9 cellular contexts compared by ENCODE assay signal in genomic region chr19:51691122-51692064, GRCh38. TPM values are rescaled to one million over a fixed set of nuclear protein-coding genes. Genes with fewer than 3 reads are reported as not detected.
DNase-seq lines count a peak whose midpoint lies in the region; ATAC-seq, FAIRE-seq and TF ChIP-seq lines count a peak whose summit lies in the region.
"Had no signal": no experiment of that assay in that cellular context is flagged by ENCODE, and none has a peak within 500 bp of the region (broad histone marks: within the 10 kb centered on the region; RNA-seq: fewer than 3 reads in every experiment).

No MANE protein-coding gene starts in this region.

- H4K91ac ChIP-seq in mesenchymal stem cell (ENCODE audit: low read length), result peak overlapping the region; percentile 8

- DNase-seq in breast epithelium (ENCODE audit: low spot score in 2 of 2), result no peak
- DNase-seq in mesenchymal stem cell, result peak; percentile 67
- DNase-seq in GOT3 (lab: John Stamatoyannopoulos, UW), result no peak
- DNase-seq in small intestine, result no peak

- H3K9me3 ChIP-seq in BLaER1 (no peaks in the 10 kb centered on the region), KOPT-K1 (ENCODE audit: insufficient read depth, low read length, poor library complexity, severe bottlenecking) (no peaks in the 10 kb centered on the region), breast epithelium (no peaks in the 10 kb centered on the region), mesenchymal stem cell (ENCODE audit: control insufficient read depth, low read length) (no peaks in the 10 kb centered on the region), small intestine (ENCODE audit: control insufficient read depth, low read depth) (no peaks in the 10 kb centered on the region)

- ATAC-seq in HG03025 (IDR thresholded peaks at IDR 0.05; ENCODE audit: low FRiP score, unreplicated experiment), result no peak

- no peak for FAIRE-seq in small intestine (lab: Jason Lieb, UNC)
- FAIRE-seq: islet of Langerhans had no signal

- H3K4me3 ChIP-seq in BLaER1, result peak overlapping the region; percentile 79
- peak overlapping the region; percentile 90 to 100 (median 93) for H3K4me3 ChIP-seq in breast epithelium
- peak overlapping the region; percentile 72 to 98 for H3K4me3 ChIP-seq in mesenchymal stem cell (ENCODE audit: insufficient read depth in 1 of 2, low read depth in 1 of 2, low read length in 2 of 2)
- H3K4me3 ChIP-seq in urinary bladder (ENCODE audit: low read depth, low read length), result peak overlapping the region; percentile 92
- H3K4me3 ChIP-seq in small intestine (ENCODE audit: low read depth in 1 of 2, low read length in 2 of 2), result no peak overlapping the region

- H3K14ac ChIP-seq in mesenchymal stem cell (ENCODE audit: low read length in 2 of 2), result peak overlapping the region in 1 of 2 experiments; percentile 38

- H3K27me3 ChIP-seq in BLaER1 (no peaks in the 10 kb centered on the region), breast epithelium (no peaks in the 10 kb centered on the region), mesenchymal stem cell (ENCODE audit: control insufficient read depth in 1 of 2, insufficient read depth in 1 of 2, low read length in 2 of 2) (no peaks in the 10 kb centered on the region), small intestine (ENCODE audit: control insufficient read depth in 2 of 2, insufficient read depth in 2 of 2, low read length in 2 of 2) (no peaks in the 10 kb centered on the region)

- no peak overlapping the region for H4K8ac ChIP-seq in mesenchymal stem cell (ENCODE audit: low read length)

- H3K4ac ChIP-seq in mesenchymal stem cell (ENCODE audit: low read depth in 1 of 2, low read length in 2 of 2), result peak overlapping the region in 1 of 2 experiments; percentile 34

- H3K4me2 ChIP-seq in BLaER1 (peak overlapping the region; percentile 96), mesenchymal stem cell (ENCODE audit: low read length, poor library complexity, severe bottlenecking) (peak overlapping the region; percentile 84)

- peak overlapping the region in 1 of 2 experiments; percentile 67 for H3K18ac ChIP-seq in mesenchymal stem cell (ENCODE audit: low read depth in 1 of 2, low read length in 2 of 2)

- no peak overlapping the region for H2BK15ac ChIP-seq in mesenchymal stem cell (ENCODE audit: low read depth, poor library complexity, severe bottlenecking)

- peak overlapping the region; percentile 23 for H2BK5ac ChIP-seq in mesenchymal stem cell (ENCODE audit: low read depth, low read length, poor library complexity, severe bottlenecking)

- no peak overlapping the region for H2AK5ac ChIP-seq in mesenchymal stem cell (ENCODE audit: low read length, severe bottlenecking)

- no peak overlapping the region for H2AFZ ChIP-seq in mesenchymal stem cell (ENCODE audit: low read depth, low read length)

- H2BK12ac ChIP-seq in mesenchymal stem cell (ENCODE audit: low read length in 2 of 2), result peak overlapping the region in 1 of 2 experiments; percentile 45

- H3K27ac ChIP-seq in BLaER1 (peak overlapping the region; percentile 74; the same call in 1 of the 2 replicates), KOPT-K1 (ENCODE audit: low read depth, low read length, poor library complexity, severe bottlenecking) (peak overlapping the region; percentile 14), breast epithelium (peak overlapping the region; percentile 96 to 99), mesenchymal stem cell (ENCODE audit: low read length, poor library complexity, severe bottlenecking) (peak overlapping the region; percentile 77), urinary bladder (ENCODE audit: low read depth) (peak overlapping the region; percentile 53), small intestine (ENCODE audit: low read depth in 1 of 2, low read length in 1 of 2) (no peak overlapping the region)

- no peak for TF ChIP-seq CTCF in breast epithelium (IDR thresholded peaks at IDR 0.05)

- H3K4me1 ChIP-seq in BLaER1 (peaks cover 34% of the 10 kb centered on the region), breast epithelium (peaks cover 12 to 18% of the 10 kb centered on the region in 2 donors), mesenchymal stem cell (ENCODE audit: control insufficient read depth, insufficient read depth, low read depth, low read length) (peaks cover 42% of the 10 kb centered on the region), urinary bladder (ENCODE audit: insufficient read depth) (peaks cover 2% of the 10 kb centered on the region), small intestine (ENCODE audit: control insufficient read depth in 2 of 2, insufficient read depth in 1 of 2, low read depth in 1 of 2, low read length in 1 of 2) (no peaks in the 10 kb centered on the region)

- H3K23ac ChIP-seq in mesenchymal stem cell (ENCODE audit: low read length in 2 of 2), result no peak overlapping the region

- H3K36me3 ChIP-seq in BLaER1, result peaks cover 44% of the 10 kb centered on the region
- H3K36me3 ChIP-seq in KOPT-K1 (ENCODE audit: insufficient read depth, low read length), result no peaks in the 10 kb centered on the region
- H3K36me3 ChIP-seq in breast epithelium, result no peaks in the 10 kb centered on the region
- H3K36me3 ChIP-seq in mesenchymal stem cell (ENCODE audit: control insufficient read depth in 1 of 2, insufficient read depth in 2 of 2, low read depth in 1 of 2, low read length in 2 of 2), result peaks cover 37 to 46% of the 10 kb centered on the region in 2 experiments
- no peaks in the 10 kb centered on the region for H3K36me3 ChIP-seq in urinary bladder (ENCODE audit: insufficient read depth)
- H3K36me3 ChIP-seq in small intestine (ENCODE audit: control insufficient read depth in 2 of 2, insufficient read depth in 2 of 2, low read length in 2 of 2), result no peaks in the 10 kb centered on the region

- peaks cover 3% of the 10 kb centered on the region for H3K79me1 ChIP-seq in mesenchymal stem cell (replicated peaks; ENCODE audit: low read length, poor library complexity, severe bottlenecking)

- H4K20me1 ChIP-seq in BLaER1, result peaks cover 47% of the 10 kb centered on the region

- intact Hi-C loops in breast epithelium (cut with DNase I; ENCODE audit: low total_unique reads), result no loop called here

- no peak for TF ChIP-seq POLR2A in breast epithelium (IDR thresholded peaks at IDR 0.05)

- 0 out of 2 replicates have a peak overlapping the region, but pooled peaks have one; percentile 38 for H3K9ac ChIP-seq in BLaER1
- H3K9ac ChIP-seq in mesenchymal stem cell (ENCODE audit: low read length), result peak overlapping the region; percentile 99

- H2BK120ac ChIP-seq in mesenchymal stem cell (ENCODE audit: low read depth, low read length), result peak overlapping the region; percentile 58

- 20% methylated on average over 15 of the region's 16 CpGs for WGBS in mesenchymal stem cell
- 12% methylated on average over 16 of the region's 16 CpGs for WGBS in urinary bladder
- 35 to 48% (median 44%) methylated on average over 15 to 16 of the region's 16 CpGs for WGBS in small intestine, 3 donors

RNA-seq across cellular contexts. Expression of gene SPACA6, which starts 1.7 kb away (rescaled TPM):
- total RNA-seq in breast epithelium, result 10 to 100 TPM in 2 of 3 donors, 1 to 10 TPM in 1; 9.1 to 29.3 (median 27.2) TPM
- polyA plus RNA-seq in mesenchymal stem cell (2013, experiment 1 of 2), result 8.8 TPM
- polyA plus RNA-seq in mesenchymal stem cell (2013, experiment 2 of 2), result 7.1 TPM
- total RNA-seq in urinary bladder, result 6.3 TPM
- polyA plus RNA-seq in urinary bladder, result 19.3 TPM
- polyA plus RNA-seq in small intestine, result 1 to 10 TPM in 1 of 3 donors, not detected in 2; 4.1 TPM

RNA-seq across cellular contexts. Expression of gene HAS1, which starts 32.4 kb away (rescaled TPM):
- total RNA-seq in breast epithelium, result 10 to 100 TPM in 1 of 3 donors, 1 to 10 TPM in 1, under 1 TPM in 1; 0.33 to 61.8 (median 4.2) TPM
- not detected for polyA plus RNA-seq in mesenchymal stem cell (2013, experiment 1 of 2)
- not detected for polyA plus RNA-seq in mesenchymal stem cell (2013, experiment 2 of 2)
- 0.32 TPM for total RNA-seq in urinary bladder
- 1.2 TPM for polyA plus RNA-seq in urinary bladder
- polyA plus RNA-seq in small intestine, result 1 to 10 TPM in 1 of 3 donors, not detected in 2; 1.1 TPM

RNA-seq across cellular contexts. Expression of gene SIGLEC14, which starts 44.8 kb away (rescaled TPM):
- total RNA-seq in breast epithelium, result 1 to 10 TPM in 2 of 3 donors, not detected in 1; 2.0 to 5.9 TPM
- not detected for polyA plus RNA-seq in mesenchymal stem cell (2013, experiment 1 of 2)
- not detected for polyA plus RNA-seq in mesenchymal stem cell (2013, experiment 2 of 2)
- total RNA-seq in urinary bladder, result 1.2 TPM
- polyA plus RNA-seq in urinary bladder, result 4.4 TPM
- polyA plus RNA-seq in small intestine, result 1 to 10 TPM in 1 of 3 donors, not detected in 2; 2.3 TPM

Comparison
In these comparisons a context has a peak if more than half of its experiments do, and no peak if none do; other contexts are left out.
1. H3K27ac ChIP-seq: peak in BLaER1 (single experiment), KOPT-K1 (single experiment), breast epithelium (2 of 2), mesenchymal stem cell (single experiment) and urinary bladder (single experiment); none in small intestine (0 of 2).
2. H3K4me3 ChIP-seq: peak in BLaER1 (single experiment), breast epithelium (3 of 3), mesenchymal stem cell (2 of 2) and urinary bladder (single experiment); none in small intestine (0 of 2).